In the genomic region with DNA sequence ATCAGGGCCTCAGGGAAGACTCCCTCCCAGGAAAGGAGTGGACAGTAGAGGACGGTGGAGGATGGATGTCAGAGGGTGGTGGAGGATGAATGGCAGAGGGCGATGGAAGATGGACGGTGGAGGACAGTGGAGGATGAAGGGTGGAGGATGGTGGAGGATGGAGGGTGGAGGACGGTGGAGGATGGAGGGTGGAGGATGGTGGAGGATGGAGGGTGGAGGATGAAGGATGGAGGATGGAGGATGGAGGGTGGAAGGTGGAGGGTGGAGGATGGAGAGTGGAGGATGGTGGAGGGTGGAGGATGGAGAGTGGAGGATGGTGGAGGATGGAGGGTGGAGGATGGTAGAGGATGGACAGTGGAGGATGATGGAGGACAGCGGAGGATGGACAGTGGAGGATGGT, we compare ENCODE assay signal across 22 cellular contexts.
DNase-seq lines count a peak whose midpoint lies in the region; ATAC-seq and TF ChIP-seq lines count a peak whose summit lies in the region.
"Had no signal": no experiment of that assay in that cellular context is flagged by ENCODE, and none has a peak within 500 bp of the region (broad histone marks: within the 10 kb centered on the region; RNA-seq: fewer than 3 reads in every experiment).

No MANE protein-coding gene starts in this region.

- no peaks in the 10 kb centered on the region for H3K36me3 Mint-ChIP-seq in activated naive CD8-positive, alpha-beta T cell treated with anti-CD3 and anti-CD28 coated beads, Interleukin-2, amount 10 ng/mL, durations not matched to agents 7 days and 5 days
- H3K36me3 Mint-ChIP-seq in activated naive CD8-positive, alpha-beta T cell treated with anti-CD3 and anti-CD28 coated beads for 36 hours: no peaks in the 10 kb centered on the region
- H3K36me3 Mint-ChIP-seq in chondrocyte (ENCODE audit: low read depth) (no peaks in the 10 kb centered on the region), nephron (ENCODE audit: low read depth) (no peaks in the 10 kb centered on the region)

- ATAC-seq in activated naive CD8-positive, alpha-beta T cell treated with anti-CD3 and anti-CD28 coated beads, Interleukin-2, amount 10 ng/mL, durations not matched to agents 7 days and 5 days (ENCODE audit: low read depth): no peak
- no peak for ATAC-seq in GM19351 (IDR thresholded peaks at IDR 0.05; ENCODE audit: unreplicated experiment)
- ATAC-seq: activated CD4-positive, CD25-positive, alpha-beta regulatory T cell treated with anti-CD3 and anti-CD28 coated beads, Interleukin-2, amount 50 U/mL, for 24 hours; left lobe of liver; mucosa of descending colon had no signal

- intact Hi-C loops in uterus (cut with DNase I; ENCODE audit: low total_unique reads): no loop called here

- H3K4me3 Mint-ChIP-seq in activated naive CD8-positive, alpha-beta T cell treated with anti-CD3 and anti-CD28 coated beads, Interleukin-2, amount 10 ng/mL, durations not matched to agents 7 days and 5 days: no peak overlapping the region
- no peak overlapping the region for H3K4me3 Mint-ChIP-seq in activated naive CD8-positive, alpha-beta T cell treated with anti-CD3 and anti-CD28 coated beads for 36 hours
- no peak overlapping the region for H3K4me3 Mint-ChIP-seq in chondrocyte (ENCODE audit: unreplicated experiment)
- peak overlapping the region; percentile 38 to 54 (median 49) for H3K4me3 Mint-ChIP-seq in nephron
- H3K4me3 Mint-ChIP-seq: activated CD4-positive, alpha-beta memory T cell treated with anti-CD3 and anti-CD28 coated beads, Interleukin-2, amount 10 ng/mL, durations not matched to agents 7 days and 5 days; stimulated activated naive CD8-positive, alpha-beta T cell treated with anti-CD3 and anti-CD28 coated beads, Interleukin-15, Interleukin-2, amounts not matched to agents 100 ng/mL and 50 ng/mL, for 24 hours had no signal

- H4K20me1 ChIP-seq in Karpas-422 (ENCODE audit: insufficient read depth, low read depth, low read length): no peaks in the 10 kb centered on the region

- H3K27ac ChIP-seq in uterus (peak overlapping the region; percentile 3 to 58), Karpas-422 (ENCODE audit: low read length) (no peak overlapping the region)
- H3K27ac ChIP-seq: neutrophil had no signal

- H3K4me1 Mint-ChIP-seq in activated naive CD8-positive, alpha-beta T cell treated with anti-CD3 and anti-CD28 coated beads, Interleukin-2, amount 10 ng/mL, durations not matched to agents 7 days and 5 days: peaks cover 60% of the 10 kb centered on the region
- H3K4me1 Mint-ChIP-seq in activated naive CD8-positive, alpha-beta T cell treated with anti-CD3 and anti-CD28 coated beads for 36 hours: peaks cover 52% of the 10 kb centered on the region
- H3K4me1 Mint-ChIP-seq in chondrocyte (ENCODE audit: low read depth) (peaks cover 83% of the 10 kb centered on the region), nephron (peaks cover 97% of the 10 kb centered on the region)

- H3K4me1 ChIP-seq in uterus: peaks cover 21 to 31% of the 10 kb centered on the region in 2 donors
- peaks cover 88% of the 10 kb centered on the region for H3K4me1 ChIP-seq in Karpas-422 (ENCODE audit: low read length)

- H3K9me3 ChIP-seq in uterus: no peaks in the 10 kb centered on the region
- no peaks in the 10 kb centered on the region for H3K9me3 ChIP-seq in Karpas-422 (ENCODE audit: low read length)
- H3K9me3 ChIP-seq: adrenal gland, mucosa of descending colon, neutrophil, tibial nerve had no signal

- TF ChIP-seq CTCF in chondrocyte (IDR thresholded peaks at IDR 0.05): no peak
- no peak for TF ChIP-seq CTCF in nephron (IDR thresholded peaks at IDR 0.05; ENCODE audit: unreplicated experiment in 3 of 3)
- no peak for TF ChIP-seq CTCF in uterus (IDR thresholded peaks at IDR 0.05)

- no peak for TF ChIP-seq POLR2A in uterus (IDR thresholded peaks at IDR 0.05)

- H3K27me3 Mint-ChIP-seq in activated naive CD8-positive, alpha-beta T cell treated with anti-CD3 and anti-CD28 coated beads, Interleukin-2, amount 10 ng/mL, durations not matched to agents 7 days and 5 days: peaks cover 3% of the 10 kb centered on the region
- no peaks in the 10 kb centered on the region for H3K27me3 Mint-ChIP-seq in activated naive CD8-positive, alpha-beta T cell treated with anti-CD3 and anti-CD28 coated beads for 36 hours
- H3K27me3 Mint-ChIP-seq in chondrocyte (ENCODE audit: low read depth) (no peaks in the 10 kb centered on the region), nephron (ENCODE audit: low read depth) (no peaks in the 10 kb centered on the region)
- H3K27me3 Mint-ChIP-seq: stimulated activated naive CD8-positive, alpha-beta T cell treated with anti-CD3 and anti-CD28 coated beads, Interleukin-15, Interleukin-2, amounts not matched to agents 100 ng/mL and 50 ng/mL, for 24 hours had no signal

- H3K4me3 ChIP-seq in uterus (no peak overlapping the region), Karpas-422 (ENCODE audit: low read length) (no peak overlapping the region)
- H3K4me3 ChIP-seq: adrenal gland, mucosa of descending colon, tibial nerve had no signal

- no peak overlapping the region for H3K9ac ChIP-seq in Karpas-422 (ENCODE audit: low read length)

- H3K27ac Mint-ChIP-seq in activated naive CD8-positive, alpha-beta T cell treated with anti-CD3 and anti-CD28 coated beads, Interleukin-2, amount 10 ng/mL, durations not matched to agents 7 days and 5 days: peak overlapping the region; percentile 76
- H3K27ac Mint-ChIP-seq in activated naive CD8-positive, alpha-beta T cell treated with anti-CD3 and anti-CD28 coated beads for 36 hours: no peak overlapping the region
- H3K27ac Mint-ChIP-seq in chondrocyte (ENCODE audit: unreplicated experiment): peak overlapping the region; percentile 93
- peak overlapping the region; percentile 99 for H3K27ac Mint-ChIP-seq in nephron
- H3K27ac Mint-ChIP-seq: activated CD4-positive, alpha-beta memory T cell treated with anti-CD3 and anti-CD28 coated beads, Interleukin-2, amount 10 ng/mL, durations not matched to agents 7 days and 5 days had no signal

- no peaks in the 10 kb centered on the region for H3K27me3 ChIP-seq in uterus
- no peaks in the 10 kb centered on the region for H3K27me3 ChIP-seq in Karpas-422 (ENCODE audit: low read length)
- H3K27me3 ChIP-seq: adrenal gland, tibial nerve had no signal

- no peaks in the 10 kb centered on the region for H3K9me2 ChIP-seq in Karpas-422 (replicated peaks; ENCODE audit: insufficient read depth, low read length)

- no peak for DNase-seq in activated naive CD8-positive, alpha-beta T cell treated with anti-CD3 and anti-CD28 coated beads, Interleukin-2, amount 10 ng/mL, durations not matched to agents 7 days and 5 days
- no peak for DNase-seq in activated naive CD8-positive, alpha-beta T cell treated with anti-CD3 and anti-CD28 coated beads for 36 hours
- DNase-seq in chondrocyte (ENCODE audit: low spot score) (no peak), uterus (no peak), NCI-H446 (lab: John Stamatoyannopoulos, UW) (no peak), Karpas-422 (no peak)
- DNase-seq: activated CD4-positive, alpha-beta memory T cell treated with anti-CD3 and anti-CD28 coated beads, Interleukin-2, amount 10 ng/mL, durations not matched to agents 7 days and 5 days; activated gamma-delta T cell treated with Interleukin-2 at 50 U/mL for 16 hours; adrenal gland; C1 segment of cervical spinal cord; HCEC 1CT; mucosa of descending colon; NCI-H526 treated with DMSO at 0.1 percent for 48 hours; stimulated activated CD4-positive, alpha-beta T cell treated with anti-CD3 and anti-CD28 coated beads, Interleukin-4, amount 100 ng/mL, for 24 hours; T-helper 9 cell had no signal

- H2AFZ ChIP-seq in Karpas-422 (ENCODE audit: low read length): no peak overlapping the region

- no peaks in the 10 kb centered on the region for H3K79me2 ChIP-seq in Karpas-422 (ENCODE audit: low read length)

- POLR2A ChIA-PET in activated naive CD8-positive, alpha-beta T cell treated with anti-CD3 and anti-CD28 coated beads, Interleukin-2, amount 10 ng/mL, durations not matched to agents 7 days and 5 days (lab: Charles Lee): interaction anchor here (1.1 to 5.3 kb wide), 3 partner anchors 7 to 40 kb away, joined by 5 to 28 read pairs (median 26); no protein-coding TSS in a partner anchor

- H3K4me2 ChIP-seq in Karpas-422 (ENCODE audit: low read depth, low read length, poor library complexity, severe bottlenecking): no peak overlapping the region

- H3K36me3 ChIP-seq in uterus (no peaks in the 10 kb centered on the region), Karpas-422 (ENCODE audit: insufficient read depth, low read length) (no peaks in the 10 kb centered on the region)
- H3K36me3 ChIP-seq: adrenal gland, neutrophil, tibial nerve had no signal

- no peaks in the 10 kb centered on the region for H3K9me3 Mint-ChIP-seq in activated naive CD8-positive, alpha-beta T cell treated with anti-CD3 and anti-CD28 coated beads, Interleukin-2, amount 10 ng/mL, durations not matched to agents 7 days and 5 days
- H3K9me3 Mint-ChIP-seq in activated naive CD8-positive, alpha-beta T cell treated with anti-CD3 and anti-CD28 coated beads for 36 hours: no peaks in the 10 kb centered on the region
- H3K9me3 Mint-ChIP-seq in chondrocyte (ENCODE audit: low read depth): no peaks in the 10 kb centered on the region
- no peaks in the 10 kb centered on the region for H3K9me3 Mint-ChIP-seq in nephron
- H3K9me3 Mint-ChIP-seq: activated CD4-positive, alpha-beta memory T cell treated with anti-CD3 and anti-CD28 coated beads, Interleukin-2, amount 10 ng/mL, durations not matched to agents 7 days and 5 days; stimulated activated naive CD8-positive, alpha-beta T cell treated with anti-CD3 and anti-CD28 coated beads, Interleukin-15, Interleukin-2, amounts not matched to agents 100 ng/mL and 50 ng/mL, for 24 hours had no signal

Comparison
In these comparisons a context has a peak if more than half of its experiments do, and no peak if none do; other contexts are left out.
1. H3K4me3 Mint-ChIP-seq: peak in nephron (3 of 3); none in activated naive CD8-positive, alpha-beta T cell treated with anti-CD3 and anti-CD28 coated beads, Interleukin-2, amount 10 ng/mL, durations not matched to agents 7 days and 5 days (single experiment), activated naive CD8-positive, alpha-beta T cell treated with anti-CD3 and anti-CD28 coated beads for 36 hours (single experiment) and chondrocyte (single experiment).